Comparison of ENCODE assay signal across 10 cellular contexts in genomic region chr10:4033341-4033896, GRCh38.
DNase-seq lines count a peak whose midpoint lies in the region; ATAC-seq and TF ChIP-seq lines count a peak whose summit lies in the region.
"Had no signal": no experiment of that assay in that cellular context is flagged by ENCODE, and none has a peak within 500 bp of the region (broad histone marks: within the 10 kb centered on the region; RNA-seq: fewer than 3 reads in every experiment).

No MANE protein-coding gene starts in this region.

- intact Hi-C loops in activated T-helper 1 cell treated with anti-CD3 and anti-CD28 coated beads, Interleukin-12 subunit alpha, Interleukin-12 subunit beta, Interleukin-2, Interleukin-4 antibody, amounts not matched to agents 30 ng/mL and 10 ng/mL and 1 ng/mL, durations not matched to agents 14 hours and 24 hours and 36 hours (cut with micrococcal nuclease), result loop anchor here (1.0 to 10.0 kb wide), 16 partner anchors 21 to 939 kb away; no protein-coding TSS in a partner anchor

- TF ChIP-seq CTCF in GM06990 (IDR thresholded peaks at IDR 0.05; ENCODE audit: insufficient read depth, low read length, poor library complexity, severe bottlenecking), result no peak

- peaks cover 36% of the 10 kb centered on the region for H3K4me1 Mint-ChIP-seq in activated T-helper 1 cell treated with anti-CD3 and anti-CD28 coated beads, Interleukin-12 subunit alpha, Interleukin-12 subunit beta, Interleukin-2, Interleukin-4 antibody, amounts not matched to agents 30 ng/mL and 10 ng/mL and 1 ng/mL, durations not matched to agents 14 hours and 24 hours and 36 hours (ENCODE audit: low read depth)

- no peaks in the 10 kb centered on the region for H3K9me3 Mint-ChIP-seq in activated T-helper 1 cell treated with anti-CD3 and anti-CD28 coated beads, Interleukin-12 subunit alpha, Interleukin-12 subunit beta, Interleukin-2, Interleukin-4 antibody, amounts not matched to agents 30 ng/mL and 10 ng/mL and 1 ng/mL, durations not matched to agents 14 hours and 24 hours and 36 hours

- DNase-seq in GM06990 (ENCODE audit: extremely low read depth, insufficient read length) (peak; percentile 48), NCI-H510A (lab: John Stamatoyannopoulos, UW) (no peak), GM03348 (ENCODE audit: low spot score) (no peak), germinal center (ENCODE audit: low spot score) (no peak), HCEC 1CT (no peak)
- peak; percentile 14 for DNase-seq in activated T-helper 1 cell treated with anti-CD3 and anti-CD28 coated beads, Interleukin-12 subunit alpha, Interleukin-12 subunit beta, Interleukin-2, Interleukin-4 antibody, amounts not matched to agents 30 ng/mL and 10 ng/mL and 1 ng/mL, durations not matched to agents 14 hours and 24 hours and 36 hours (ENCODE audit: low spot score)
- DNase-seq: heart right ventricle had no signal

- H3K36me3 Mint-ChIP-seq in activated T-helper 1 cell treated with anti-CD3 and anti-CD28 coated beads, Interleukin-12 subunit alpha, Interleukin-12 subunit beta, Interleukin-2, Interleukin-4 antibody, amounts not matched to agents 30 ng/mL and 10 ng/mL and 1 ng/mL, durations not matched to agents 14 hours and 24 hours and 36 hours (ENCODE audit: low read depth), result no peaks in the 10 kb centered on the region

- H3K4me3 Mint-ChIP-seq in activated T-helper 1 cell treated with anti-CD3 and anti-CD28 coated beads, Interleukin-12 subunit alpha, Interleukin-12 subunit beta, Interleukin-2, Interleukin-4 antibody, amounts not matched to agents 30 ng/mL and 10 ng/mL and 1 ng/mL, durations not matched to agents 14 hours and 24 hours and 36 hours, result peak overlapping the region; percentile 61

- no peaks in the 10 kb centered on the region for H3K36me3 ChIP-seq in GM06990 (ENCODE audit: control insufficient read depth, insufficient read depth, low read length)
- H3K36me3 ChIP-seq: heart right ventricle, thoracic aorta had no signal

- H3K27me3 Mint-ChIP-seq in activated T-helper 1 cell treated with anti-CD3 and anti-CD28 coated beads, Interleukin-12 subunit alpha, Interleukin-12 subunit beta, Interleukin-2, Interleukin-4 antibody, amounts not matched to agents 30 ng/mL and 10 ng/mL and 1 ng/mL, durations not matched to agents 14 hours and 24 hours and 36 hours (ENCODE audit: insufficient read depth), result no peaks in the 10 kb centered on the region

- no peak overlapping the region for H3K4me3 ChIP-seq in GM06990 (replicated peaks; ENCODE audit: low read depth, low read length)
- H3K4me3 ChIP-seq: heart right ventricle, thoracic aorta had no signal

- peak overlapping the region; percentile 66 for H3K27ac Mint-ChIP-seq in activated T-helper 1 cell treated with anti-CD3 and anti-CD28 coated beads, Interleukin-12 subunit alpha, Interleukin-12 subunit beta, Interleukin-2, Interleukin-4 antibody, amounts not matched to agents 30 ng/mL and 10 ng/mL and 1 ng/mL, durations not matched to agents 14 hours and 24 hours and 36 hours

- ATAC-seq in GM19328 (IDR thresholded peaks at IDR 0.05; ENCODE audit: unreplicated experiment) (peak; percentile 81), HG03039 (IDR thresholded peaks at IDR 0.05; ENCODE audit: unreplicated experiment) (peak; percentile 84)

- no peaks in the 10 kb centered on the region for H3K27me3 ChIP-seq in GM06990 (replicated peaks; ENCODE audit: control insufficient read depth, insufficient read depth, low read length)
- H3K27me3 ChIP-seq: heart right ventricle had no signal

Comparison
In these comparisons a context has a peak if more than half of its experiments do, and no peak if none do; other contexts are left out.
1. DNase-seq: peak in GM06990 (single experiment) and activated T-helper 1 cell treated with anti-CD3 and anti-CD28 coated beads, Interleukin-12 subunit alpha, Interleukin-12 subunit beta, Interleukin-2, Interleukin-4 antibody, amounts not matched to agents 30 ng/mL and 10 ng/mL and 1 ng/mL, durations not matched to agents 14 hours and 24 hours and 36 hours (single experiment); none in NCI-H510A (single experiment), GM03348 (single experiment), germinal center (single experiment) and HCEC 1CT (single experiment).